7 cellular contexts compared by ENCODE assay signal in the genomic region with DNA sequence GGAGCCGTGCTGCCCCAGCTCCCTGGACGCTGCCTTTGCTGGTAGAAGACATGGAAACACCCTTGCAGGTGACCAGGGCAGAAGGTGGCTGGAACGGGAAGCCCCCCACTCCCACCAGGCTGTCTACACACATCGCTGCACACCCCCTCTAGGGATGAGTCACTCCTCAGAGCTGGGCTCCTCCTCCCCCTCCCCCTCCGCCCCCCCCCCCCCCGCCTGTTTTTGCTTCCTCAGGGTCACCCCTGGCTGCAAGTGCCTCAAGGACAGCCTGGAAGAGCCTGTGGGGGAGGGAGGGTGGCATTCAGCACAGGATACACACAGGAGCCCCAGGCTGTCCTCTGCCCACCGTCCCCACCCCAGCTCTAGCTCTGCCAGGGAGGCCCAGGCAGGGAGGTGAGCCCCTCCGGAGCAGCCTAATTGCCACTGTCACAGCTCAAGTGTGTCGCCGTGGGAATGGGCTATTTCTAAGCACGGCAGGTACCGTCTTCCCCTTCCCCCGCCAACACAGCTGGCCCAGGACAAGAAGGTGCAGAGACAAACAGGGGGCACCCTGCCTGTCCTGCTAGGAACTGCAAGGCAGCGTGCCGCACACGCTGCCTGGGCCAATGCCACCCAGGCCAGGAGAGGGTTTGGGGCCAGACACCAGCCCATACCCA. TPM values are rescaled to one million over a fixed set of nuclear protein-coding genes. Genes with fewer than 3 reads are reported as not detected.
DNase-seq lines count a peak whose midpoint lies in the region; ATAC-seq and TF ChIP-seq lines count a peak whose summit lies in the region.

No MANE protein-coding gene starts in this region.

- H3K4me1 ChIP-seq in mammary epithelial cell (ENCODE audit: insufficient read depth, low read length): peaks cover 12% of the 10 kb centered on the region

- H4K20me1 ChIP-seq in mammary epithelial cell (ENCODE audit: insufficient read depth, low read length): no peaks in the 10 kb centered on the region

- no peak overlapping the region for H3K4me2 ChIP-seq in mammary epithelial cell (ENCODE audit: insufficient read depth, low read depth, low read length)

- POLR2A ChIA-PET in naive thymus-derived CD8-positive, alpha-beta T cell (lab: Charles Lee): interaction anchor here (0.6 to 3.1 kb wide), 5 partner anchors 17 to 203 kb away, joined by 3 to 23 read pairs (median 5); a partner anchor contains a TSS

- DNase-seq in EH (ENCODE audit: low read depth): peak; percentile 46
- DNase-seq in mammary epithelial cell: no peak
- DNase-seq in naive thymus-derived CD8-positive, alpha-beta T cell: peak in 1 of 10 donors; percentile 24

- H3K36me3 ChIP-seq in mammary epithelial cell (ENCODE audit: insufficient read depth, low read length): no peaks in the 10 kb centered on the region

- no peak overlapping the region for H3K27ac ChIP-seq in mammary epithelial cell (ENCODE audit: insufficient read depth, low read depth, low read length)

- in situ Hi-C loops in mammary epithelial cell (cut with MboI; ENCODE audit: low sequenced_read_pairs in 2 of 2): no loop called here

- H3K27me3 Mint-ChIP-seq in naive thymus-derived CD8-positive, alpha-beta T cell: peaks cover 0 to 11% (median 0%) of the 10 kb centered on the region in 5 donors

- no peaks in the 10 kb centered on the region for H3K36me3 Mint-ChIP-seq in naive thymus-derived CD8-positive, alpha-beta T cell

- no peak overlapping the region for H2AFZ ChIP-seq in mammary epithelial cell (ENCODE audit: low read depth, low read length)

- TF ChIP-seq EP300 in Ishikawa (IDR thresholded peaks at IDR 0.05; ENCODE audit: borderline replicate concordance): no peak

- H3K79me2 ChIP-seq in mammary epithelial cell (ENCODE audit: insufficient read depth, low read length): no peaks in the 10 kb centered on the region

- dilution Hi-C loops in mammary epithelial cell (cut with HindIII; ENCODE audit: low sequenced_read_pairs): no loop called here

- peak overlapping the region in 6 of 10 donors; percentile 29 to 67 (median 56) for H3K4me3 Mint-ChIP-seq in naive thymus-derived CD8-positive, alpha-beta T cell

- H3K9ac ChIP-seq in mammary epithelial cell (ENCODE audit: insufficient read depth, low read length): no peak overlapping the region

- H3K4me1 Mint-ChIP-seq in naive thymus-derived CD8-positive, alpha-beta T cell: peaks cover 5 to 9% (median 7%) of the 10 kb centered on the region in 4 donors

- H3K9me3 Mint-ChIP-seq in naive thymus-derived CD8-positive, alpha-beta T cell: no peaks in the 10 kb centered on the region

- CTCF ChIA-PET in mammary epithelial cell (lab: Charles Lee; ENCODE audit: low non-redundant PET): no interaction called here

- TF ChIP-seq CTCF in mammary epithelial cell (conservative IDR thresholded peaks at IDR 0.05 in 1 of 2, IDR thresholded peaks at IDR 0.05 in 1 of 2; ENCODE audit: extremely low read depth in 1 of 2, insufficient read depth in 1 of 2, low read depth in 1 of 2, low read length in 2 of 2): peak; percentile 31 to 43

- H3K9me3 ChIP-seq in mammary epithelial cell (replicated peaks; ENCODE audit: insufficient read depth, low read length): no peaks in the 10 kb centered on the region

- no TSS peak for BruUV-seq in mammary epithelial cell (replicated peaks; lab: Mats Ljungman, UMichigan)

- peak; percentile 37 to 40 for ATAC-seq in naive thymus-derived CD8-positive, alpha-beta T cell
- ATAC-seq in GM18517 (IDR thresholded peaks at IDR 0.05; ENCODE audit: unreplicated experiment) (no peak), GM21619 (IDR thresholded peaks at IDR 0.05; ENCODE audit: unreplicated experiment) (no peak), GM18909 (IDR thresholded peaks at IDR 0.05; ENCODE audit: poor library complexity, unreplicated experiment) (no peak)

- H3K4me3 ChIP-seq in mammary epithelial cell (replicated peaks in 1 of 3; ENCODE audit: insufficient read depth in 1 of 3, low read depth in 2 of 3, low read length in 3 of 3): no peak overlapping the region

- peak overlapping the region in 1 of 10 donors; percentile 49 for H3K27ac Mint-ChIP-seq in naive thymus-derived CD8-positive, alpha-beta T cell

- TF ChIP-seq RAD21 in Ishikawa (IDR thresholded peaks at IDR 0.05; ENCODE audit: low read depth): peak; percentile 6; the same call in 1 of the 2 replicates

- H3K27me3 ChIP-seq in mammary epithelial cell (ENCODE audit: insufficient read depth, low read length): no peaks in the 10 kb centered on the region

- intact Hi-C loops in mammary epithelial cell (cut with micrococcal nuclease): no loop called here

- 77% methylated on average over 2 of the region's 16 CpGs for WGBS in mammary epithelial cell (ENCODE audit: low coverage, missing lambda C conversion rate)

TF ChIP-seq in Ishikawa, 13 proteins besides CTCF, POLR2A, EP300 and RAD21:
- TF ChIP-seq, protein P1, sequence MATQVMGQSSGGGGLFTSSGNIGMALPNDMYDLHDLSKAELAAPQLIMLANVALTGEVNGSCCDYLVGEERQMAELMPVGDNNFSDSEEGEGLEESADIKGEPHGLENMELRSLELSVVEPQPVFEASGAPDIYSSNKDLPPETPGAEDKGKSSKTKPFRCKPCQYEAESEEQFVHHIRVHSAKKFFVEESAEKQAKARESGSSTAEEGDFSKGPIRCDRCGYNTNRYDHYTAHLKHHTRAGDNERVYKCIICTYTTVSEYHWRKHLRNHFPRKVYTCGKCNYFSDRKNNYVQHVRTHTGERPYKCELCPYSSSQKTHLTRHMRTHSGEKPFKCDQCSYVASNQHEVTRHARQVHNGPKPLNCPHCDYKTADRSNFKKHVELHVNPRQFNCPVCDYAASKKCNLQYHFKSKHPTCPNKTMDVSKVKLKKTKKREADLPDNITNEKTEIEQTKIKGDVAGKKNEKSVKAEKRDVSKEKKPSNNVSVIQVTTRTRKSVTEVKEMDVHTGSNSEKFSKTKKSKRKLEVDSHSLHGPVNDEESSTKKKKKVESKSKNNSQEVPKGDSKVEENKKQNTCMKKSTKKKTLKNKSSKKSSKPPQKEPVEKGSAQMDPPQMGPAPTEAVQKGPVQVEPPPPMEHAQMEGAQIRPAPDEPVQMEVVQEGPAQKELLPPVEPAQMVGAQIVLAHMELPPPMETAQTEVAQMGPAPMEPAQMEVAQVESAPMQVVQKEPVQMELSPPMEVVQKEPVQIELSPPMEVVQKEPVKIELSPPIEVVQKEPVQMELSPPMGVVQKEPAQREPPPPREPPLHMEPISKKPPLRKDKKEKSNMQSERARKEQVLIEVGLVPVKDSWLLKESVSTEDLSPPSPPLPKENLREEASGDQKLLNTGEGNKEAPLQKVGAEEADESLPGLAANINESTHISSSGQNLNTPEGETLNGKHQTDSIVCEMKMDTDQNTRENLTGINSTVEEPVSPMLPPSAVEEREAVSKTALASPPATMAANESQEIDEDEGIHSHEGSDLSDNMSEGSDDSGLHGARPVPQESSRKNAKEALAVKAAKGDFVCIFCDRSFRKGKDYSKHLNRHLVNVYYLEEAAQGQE (IDR thresholded peaks at IDR 0.05; ENCODE audit: low read depth): no peak
- TF ChIP-seq CREB1 (IDR thresholded peaks at IDR 0.05; ENCODE audit: low read depth) (no peak), ZBTB7A (IDR thresholded peaks at IDR 0.05; ENCODE audit: low read depth) (no peak), EGR1 (IDR thresholded peaks at IDR 0.05) (no peak), FOXM1 (IDR thresholded peaks at IDR 0.05; ENCODE audit: borderline replicate concordance, low read depth) (no peak), NFIC (IDR thresholded peaks at IDR 0.05) (no peak), YY1 (IDR thresholded peaks at IDR 0.05; ENCODE audit: low read depth) (no peak), TEAD4 (IDR thresholded peaks at IDR 0.05) (no peak), TAF1 (IDR thresholded peaks at IDR 0.05; ENCODE audit: low read depth) (no peak)
- TF ChIP-seq, protein P2, sequence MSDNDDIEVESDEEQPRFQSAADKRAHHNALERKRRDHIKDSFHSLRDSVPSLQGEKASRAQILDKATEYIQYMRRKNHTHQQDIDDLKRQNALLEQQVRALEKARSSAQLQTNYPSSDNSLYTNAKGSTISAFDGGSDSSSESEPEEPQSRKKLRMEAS (IDR thresholded peaks at IDR 0.05): no peak
- TF ChIP-seq, protein P3, sequence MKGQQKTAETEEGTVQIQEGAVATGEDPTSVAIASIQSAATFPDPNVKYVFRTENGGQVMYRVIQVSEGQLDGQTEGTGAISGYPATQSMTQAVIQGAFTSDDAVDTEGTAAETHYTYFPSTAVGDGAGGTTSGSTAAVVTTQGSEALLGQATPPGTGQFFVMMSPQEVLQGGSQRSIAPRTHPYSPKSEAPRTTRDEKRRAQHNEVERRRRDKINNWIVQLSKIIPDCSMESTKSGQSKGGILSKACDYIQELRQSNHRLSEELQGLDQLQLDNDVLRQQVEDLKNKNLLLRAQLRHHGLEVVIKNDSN (IDR thresholded peaks at IDR 0.05): no peak
TF ChIP-seq in Ishikawa: peak in this region for 0.

RNA-seq across cellular contexts. Expression of a gene that starts 2.5 kb away (rescaled TPM):
- total RNA-seq in mammary epithelial cell: 10 to 100 TPM in 1 of 2 donors, 1 to 10 TPM in 1; 3.5 to 16.8 TPM
- polyA plus RNA-seq in mammary epithelial cell: 6.0 TPM
- polyA minus RNA-seq in mammary epithelial cell: 3.7 TPM
- total RNA-seq in naive thymus-derived CD8-positive, alpha-beta T cell: 1 to 10 TPM; 3.7 to 3.8 TPM
- polyA plus RNA-seq in naive thymus-derived CD8-positive, alpha-beta T cell: 1 to 10 TPM in 1 of 3 donors, under 1 TPM in 2; 0.75 to 2.4 (median 0.89) TPM

RNA-seq across cellular contexts. Expression of a gene that starts 17.9 kb away (rescaled TPM):
- 10 to 100 TPM; 44.8 to 48.5 TPM for total RNA-seq in mammary epithelial cell
- 10.0 TPM for polyA plus RNA-seq in mammary epithelial cell
- polyA minus RNA-seq in mammary epithelial cell: 2.8 TPM
- total RNA-seq in naive thymus-derived CD8-positive, alpha-beta T cell: 100 to 1,000 TPM; 109 to 122 TPM
- polyA plus RNA-seq in naive thymus-derived CD8-positive, alpha-beta T cell: 10 to 100 TPM; 23.6 to 31.1 (median 27.2) TPM

RNA-seq across cellular contexts. Expression of a gene that starts 22.7 kb away (rescaled TPM):
- 100 to 1,000 TPM in 1 of 2 donors, 10 to 100 TPM in 1; 77.5 to 125 TPM for total RNA-seq in mammary epithelial cell
- 110 TPM for polyA plus RNA-seq in mammary epithelial cell
- 105 TPM for polyA minus RNA-seq in mammary epithelial cell
- 100 to 1,000 TPM; 158 to 162 TPM for total RNA-seq in naive thymus-derived CD8-positive, alpha-beta T cell
- 100 to 1,000 TPM; 219 to 290 (median 248) TPM for polyA plus RNA-seq in naive thymus-derived CD8-positive, alpha-beta T cell

RNA-seq across cellular contexts. Expression of a gene that starts 34.6 kb away (rescaled TPM):
- 1 to 10 TPM; 1.0 to 2.3 TPM for total RNA-seq in mammary epithelial cell
- not detected for polyA plus RNA-seq in mammary epithelial cell
- polyA minus RNA-seq in mammary epithelial cell: not detected
- 1 to 10 TPM; 3.6 to 6.1 TPM for total RNA-seq in naive thymus-derived CD8-positive, alpha-beta T cell
- polyA plus RNA-seq in naive thymus-derived CD8-positive, alpha-beta T cell: 1 to 10 TPM in 2 of 3 donors, not detected in 1; 1.1 to 2.4 TPM

RNA-seq across cellular contexts. Expression of a gene that starts 57.0 kb away (rescaled TPM):
- 1 to 10 TPM in 1 of 2 donors, under 1 TPM in 1; 0.67 to 1.1 TPM for total RNA-seq in mammary epithelial cell
- 0.36 TPM for polyA plus RNA-seq in mammary epithelial cell
- polyA minus RNA-seq in mammary epithelial cell: not detected
- 1 to 10 TPM; 3.4 TPM for total RNA-seq in naive thymus-derived CD8-positive, alpha-beta T cell
- not detected for polyA plus RNA-seq in naive thymus-derived CD8-positive, alpha-beta T cell

Comparison
In these comparisons a context has a peak if more than half of its experiments do, and no peak if none do; other contexts are left out.
1. ATAC-seq: peak in naive thymus-derived CD8-positive, alpha-beta T cell (2 of 2); none in GM18517 (single experiment), GM21619 (single experiment) and GM18909 (single experiment).